Comparison of ENCODE assay signal across 15 cellular contexts in genomic region chr11:117192401-117192875, GRCh38. TPM values are rescaled to one million over a fixed set of nuclear protein-coding genes. Genes with fewer than 3 reads are reported as not detected.
A peak's percentile ranks its signal among the peaks of the same experiment; 100 is the strongest.
DNase-seq lines count a peak whose midpoint lies in the region; ATAC-seq and TF ChIP-seq lines count a peak whose summit lies in the region.
"Had no signal": no experiment of that assay in that cellular context is flagged by ENCODE, and none has a peak within 500 bp of the region (broad histone marks: within the 10 kb centered on the region; RNA-seq: fewer than 3 reads in every experiment).

No MANE protein-coding gene starts in this region.

- no peaks in the 10 kb centered on the region for H3K36me3 Mint-ChIP-seq in activated naive CD4-positive, alpha-beta T cell treated with anti-CD3 and anti-CD28 coated beads, Interleukin-2, amount 50 U/mL, for 72 hours
- peaks cover 17% of the 10 kb centered on the region for H3K36me3 Mint-ChIP-seq in IgD-negative memory B cell
- peaks cover 85% of the 10 kb centered on the region for H3K36me3 Mint-ChIP-seq in stimulated activated memory B cell treated with anti-CD40 and anti-IgM and Interleukin-4, amounts not matched to agents 10 μg/mL and 1 μg/mL and 100 μg/mL, for 72 hours

- no peak for TF ChIP-seq CTCF in spleen (IDR thresholded peaks at IDR 0.05 in 8 of 11, conservative IDR thresholded peaks at IDR 0.05 in 3 of 11)

- no peaks in the 10 kb centered on the region for H3K9me3 Mint-ChIP-seq in activated naive CD4-positive, alpha-beta T cell treated with anti-CD3 and anti-CD28 coated beads, Interleukin-2, amount 50 U/mL, for 72 hours
- H3K9me3 Mint-ChIP-seq in IgD-negative memory B cell: no peaks in the 10 kb centered on the region
- no peaks in the 10 kb centered on the region for H3K9me3 Mint-ChIP-seq in stimulated activated memory B cell treated with anti-CD40 and anti-IgM and Interleukin-4, amounts not matched to agents 10 μg/mL and 1 μg/mL and 100 μg/mL, for 72 hours

- no peak for ATAC-seq in activated naive CD4-positive, alpha-beta T cell treated with anti-CD3 and anti-CD28 coated beads, Interleukin-2, amount 50 U/mL, for 72 hours
- ATAC-seq in stimulated activated memory B cell treated with anti-CD40 and anti-IgM and Interleukin-4, amounts not matched to agents 10 μg/mL and 1 μg/mL and 100 μg/mL, for 72 hours: no peak
- ATAC-seq in HG03039 (IDR thresholded peaks at IDR 0.05; ENCODE audit: unreplicated experiment): no peak
- ATAC-seq: Panc1 had no signal

- no peak overlapping the region for H3K4me3 ChIP-seq in spleen

- peaks cover 2 to 99% (median 63%) of the 10 kb centered on the region in 6 donors for H3K36me3 ChIP-seq in spleen

- intact Hi-C loops in spleen (cut with DNase I; ENCODE audit: low total_unique reads): no loop called here

- TF ChIP-seq POLR2A in erythroblast (IDR thresholded peaks at IDR 0.05; ENCODE audit: low read length) (peak; percentile 18), spleen (IDR thresholded peaks at IDR 0.05) (no peak)

- H3K27ac ChIP-seq in spleen: no peak overlapping the region

- no peak for DNase-seq in activated naive CD4-positive, alpha-beta T cell treated with anti-CD3 and anti-CD28 coated beads, Interleukin-2, amount 50 U/mL, for 72 hours (ENCODE audit: low spot score in 2 of 2)
- no peak for DNase-seq in activated naive CD4-positive, alpha-beta T cell treated with Interleukin-2 at 50 U/mL for 16 hours
- DNase-seq in erythroblast (lab: John Stamatoyannopoulos, UW) (no peak), NCI-H69 (lab: John Stamatoyannopoulos, UW) (no peak), spleen (no peak)
- DNase-seq: C1 segment of cervical spinal cord, COR-L47, NCI-H1930, NCI-H2171, NCI-H82, SHP77 had no signal

- H3K4me1 ChIP-seq in spleen: peaks cover 0 to 49% (median 27%) of the 10 kb centered on the region in 6 donors

- H3K4me1 Mint-ChIP-seq in IgD-negative memory B cell: peaks cover 18 to 31% (median 20%) of the 10 kb centered on the region in 3 donors
- H3K4me1 Mint-ChIP-seq in stimulated activated memory B cell treated with anti-CD40 and anti-IgM and Interleukin-4, amounts not matched to agents 10 μg/mL and 1 μg/mL and 100 μg/mL, for 72 hours: peaks cover 48% of the 10 kb centered on the region

- H3K4me3 Mint-ChIP-seq in IgD-negative memory B cell: no peak overlapping the region
- no peak overlapping the region for H3K4me3 Mint-ChIP-seq in stimulated activated memory B cell treated with anti-CD40 and anti-IgM and Interleukin-4, amounts not matched to agents 10 μg/mL and 1 μg/mL and 100 μg/mL, for 72 hours

- no peaks in the 10 kb centered on the region for H3K27me3 Mint-ChIP-seq in IgD-negative memory B cell
- H3K27me3 Mint-ChIP-seq in stimulated activated memory B cell treated with anti-CD40 and anti-IgM and Interleukin-4, amounts not matched to agents 10 μg/mL and 1 μg/mL and 100 μg/mL, for 72 hours: no peaks in the 10 kb centered on the region

- no peaks in the 10 kb centered on the region for H3K27me3 ChIP-seq in spleen (replicated peaks in 1 of 7)

- H3K27ac Mint-ChIP-seq in activated naive CD4-positive, alpha-beta T cell treated with anti-CD3 and anti-CD28 coated beads, Interleukin-2, amount 50 U/mL, for 72 hours: peak overlapping the region; percentile 57 to 66
- peak overlapping the region; percentile 71 to 81 (median 71) for H3K27ac Mint-ChIP-seq in IgD-negative memory B cell
- peak overlapping the region; percentile 87 for H3K27ac Mint-ChIP-seq in stimulated activated memory B cell treated with anti-CD40 and anti-IgM and Interleukin-4, amounts not matched to agents 10 μg/mL and 1 μg/mL and 100 μg/mL, for 72 hours

- H3K9me3 ChIP-seq in spleen: no peaks in the 10 kb centered on the region

- 91 to 97% (median 95%) methylated on average over 14 to 17 of the region's 17 CpGs for WGBS in spleen, 5 donors

RNA-seq across cellular contexts. Expression of gene TAGLN, which starts 6.7 kb away (rescaled TPM):
- 1 to 10 TPM; 1.5 to 5.4 TPM for total RNA-seq in activated naive CD4-positive, alpha-beta T cell treated with anti-CD3 and anti-CD28 coated beads, Interleukin-2, amount 50 U/mL, for 72 hours
- polyA plus RNA-seq in IgD-negative memory B cell (1.6 TPM), spleen (100 to 1,000 TPM; 247 to 807 (median 469) TPM)
- total RNA-seq in spleen: 1,000 to 10,000 TPM in 1 of 7 donors, 100 to 1,000 TPM in 6; 117 to 1,088 (median 328) TPM

RNA-seq across cellular contexts. Expression of gene SIDT2, which starts 13.9 kb away (rescaled TPM):
- total RNA-seq in activated naive CD4-positive, alpha-beta T cell treated with anti-CD3 and anti-CD28 coated beads, Interleukin-2, amount 50 U/mL, for 72 hours: 10 to 100 TPM; 20.9 to 32.0 TPM
- polyA plus RNA-seq in IgD-negative memory B cell: 61.0 TPM
- 10 to 100 TPM; 40.3 to 83.8 (median 58.3) TPM for total RNA-seq in spleen
- 10 to 100 TPM; 21.3 to 36.0 (median 24.0) TPM for polyA plus RNA-seq in spleen

RNA-seq across cellular contexts. Expression of gene PCSK7, which starts 39.4 kb away (rescaled TPM):
- 100 to 1,000 TPM; 126 to 201 TPM for total RNA-seq in activated naive CD4-positive, alpha-beta T cell treated with anti-CD3 and anti-CD28 coated beads, Interleukin-2, amount 50 U/mL, for 72 hours
- polyA plus RNA-seq in IgD-negative memory B cell (68.1 TPM), spleen (10 to 100 TPM; 27.3 to 53.4 (median 52.3) TPM)
- total RNA-seq in spleen: 100 to 1,000 TPM in 5 of 7 donors, 10 to 100 TPM in 2; 92.6 to 152 (median 117) TPM

RNA-seq across cellular contexts. Expression of gene RNF214, which starts 40.0 kb away (rescaled TPM):
- 10 to 100 TPM; 13.3 to 21.6 TPM for total RNA-seq in activated naive CD4-positive, alpha-beta T cell treated with anti-CD3 and anti-CD28 coated beads, Interleukin-2, amount 50 U/mL, for 72 hours
- polyA plus RNA-seq in IgD-negative memory B cell: 12.5 TPM
- total RNA-seq in spleen: 10 to 100 TPM; 13.1 to 29.6 (median 20.9) TPM
- polyA plus RNA-seq in spleen: 1 to 10 TPM; 5.6 to 9.9 (median 6.7) TPM

RNA-seq across cellular contexts. Expression of gene PAFAH1B2, which starts 48.4 kb away (rescaled TPM):
- 10 to 100 TPM; 63.4 to 64.5 TPM for total RNA-seq in activated naive CD4-positive, alpha-beta T cell treated with anti-CD3 and anti-CD28 coated beads, Interleukin-2, amount 50 U/mL, for 72 hours
- 20.6 TPM for polyA plus RNA-seq in IgD-negative memory B cell
- 10 to 100 TPM; 58.6 to 80.4 (median 67.2) TPM for total RNA-seq in spleen
- 10 to 100 TPM; 14.3 to 28.3 (median 16.2) TPM for polyA plus RNA-seq in spleen

Comparison
In these comparisons a context has a peak if more than half of its experiments do, and no peak if none do; other contexts are left out.
1. RNA of gene TAGLN, which starts 6.7 kb away (total RNA-seq): 117 to 1,088 TPM in spleen; 1.5 to 5.4 TPM in activated naive CD4-positive, alpha-beta T cell treated with anti-CD3 and anti-CD28 coated beads, Interleukin-2, amount 50 U/mL, for 72 hours; every median in the first group is over 10 times any median in the second.
2. Peak in every context shown above with its lines, with median percentiles within 50 percentile points of each other: H3K27ac Mint-ChIP-seq.